21 cellular contexts compared by ENCODE assay signal in the genomic region with DNA sequence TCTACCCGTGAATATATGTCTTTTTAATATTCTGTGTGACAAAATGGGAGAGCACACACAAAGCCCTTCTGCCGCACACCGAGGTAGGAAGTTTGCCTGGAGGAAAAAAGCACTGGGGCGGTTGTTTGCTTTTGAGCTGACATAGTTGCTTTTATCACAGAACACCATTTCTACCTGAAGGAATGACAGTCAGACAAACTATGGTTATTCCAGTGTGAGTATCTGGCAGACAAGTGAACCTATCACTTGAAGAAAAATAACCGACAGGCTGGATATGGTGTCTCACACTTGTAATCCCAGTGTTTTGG.
DNase-seq lines count a peak whose midpoint lies in the region; ATAC-seq, FAIRE-seq and TF ChIP-seq lines count a peak whose summit lies in the region.
"Had no signal": no experiment of that assay in that cellular context is flagged by ENCODE, and none has a peak within 500 bp of the region (broad histone marks: within the 10 kb centered on the region; RNA-seq: fewer than 3 reads in every experiment).

No MANE protein-coding gene starts in this region.

- no peaks in the 10 kb centered on the region for H3K9me1 ChIP-seq in keratinocyte (ENCODE audit: control insufficient read depth, extremely low read depth, insufficient read depth, low read length)

- no TSS peak for BruUV-seq in PC-3 (replicated peaks; lab: Mats Ljungman, UMichigan)

- in situ Hi-C loops in GM23248 (cut with MboI): no loop called here

- H3K27me3 ChIP-seq in GM23248 (replicated peaks; ENCODE audit: insufficient read depth) (no peaks in the 10 kb centered on the region), PC-3 (ENCODE audit: low read length) (no peaks in the 10 kb centered on the region), keratinocyte (ENCODE audit: control insufficient read depth, extremely low read depth, insufficient read depth, low read length) (no peaks in the 10 kb centered on the region), skeletal muscle satellite cell (ENCODE audit: control insufficient read depth, insufficient read depth, low read length) (no peaks in the 10 kb centered on the region)

- no peaks in the 10 kb centered on the region for H3K9me2 ChIP-seq in GM23248 (ENCODE audit: insufficient read depth)
- H3K9me2 ChIP-seq in PC-3 (replicated peaks; ENCODE audit: low read length): no peaks in the 10 kb centered on the region

- CTCF ChIA-PET in PC-3 (lab: Charles Lee): no interaction called here

- H4K20me1 ChIP-seq in GM23248 (ENCODE audit: insufficient read depth) (0 out of 2 replicates have a peak, but pooled peaks cover under 1% of the 10 kb centered on the region), PC-3 (ENCODE audit: low read length) (no peaks in the 10 kb centered on the region), keratinocyte (ENCODE audit: control insufficient read depth, extremely low read depth, insufficient read depth, low read length) (no peaks in the 10 kb centered on the region)

- H3K9ac ChIP-seq in GM23248 (peak overlapping the region; percentile 71), PC-3 (ENCODE audit: low read length) (no peak overlapping the region), keratinocyte (ENCODE audit: control insufficient read depth, extremely low read depth, insufficient read depth, low read length) (no peak overlapping the region), skeletal muscle satellite cell (ENCODE audit: low read depth, low read length) (no peak overlapping the region)

- 6% methylated on average over 5 of the region's 5 CpGs for WGBS in GM23248 (ENCODE audit: low coverage in 1 of 2, low lambda C conversion rate in 2 of 2, missing lambda C conversion rate in 2 of 2), 2 experiments

- no peak for ATAC-seq in PC-3
- no peak for ATAC-seq in GM19324 (IDR thresholded peaks at IDR 0.05; ENCODE audit: low FRiP score, unreplicated experiment)
- ATAC-seq: GM12878, SK-N-SH treated with all-trans-retinoic acid at 6 μM for 48 hours had no signal

- H2AFZ ChIP-seq in GM23248: peak overlapping the region; percentile 86
- H2AFZ ChIP-seq in PC-3 (ENCODE audit: low read length): 0 out of 2 replicates have a peak overlapping the region, but pooled peaks have one; percentile 7
- no peak overlapping the region for H2AFZ ChIP-seq in keratinocyte (ENCODE audit: control insufficient read depth, low read length)

- H3F3A ChIP-seq in GM23248 (ENCODE audit: insufficient read depth) (no peaks in the 10 kb centered on the region), PC-3 (ENCODE audit: low read length, unreplicated experiment) (no peaks in the 10 kb centered on the region)

- intact Hi-C loops in PC-3 (cut with micrococcal nuclease): no loop called here

- no peaks in the 10 kb centered on the region for H3K36me3 ChIP-seq in GM23248 (ENCODE audit: low read depth)
- H3K36me3 ChIP-seq in PC-3 (ENCODE audit: low read depth, low read length): no peaks in the 10 kb centered on the region
- no peaks in the 10 kb centered on the region for H3K36me3 ChIP-seq in keratinocyte (ENCODE audit: control insufficient read depth in 2 of 2, extremely low read depth in 1 of 2, insufficient read depth in 2 of 2, low read length in 2 of 2)
- no peaks in the 10 kb centered on the region for H3K36me3 ChIP-seq in skeletal muscle satellite cell (ENCODE audit: insufficient read depth, low read length)

- H3K4me3 ChIP-seq in GM23248: peak overlapping the region; percentile 69
- H3K4me3 ChIP-seq in PC-3 (ENCODE audit: low read length): no peak overlapping the region
- H3K4me3 ChIP-seq in keratinocyte (ENCODE audit: control insufficient read depth in 2 of 3, extremely low read depth in 1 of 3, insufficient read depth in 2 of 3, low read depth in 1 of 3, low read length in 3 of 3): no peak overlapping the region
- no peak overlapping the region for H3K4me3 ChIP-seq in skeletal muscle satellite cell (ENCODE audit: low read length)
- H3K4me3 ChIP-seq: GM12878 had no signal

- TF ChIP-seq CTCF in PC-3 (conservative IDR thresholded peaks at IDR 0.05; ENCODE audit: low read depth, low read length): no peak
- TF ChIP-seq CTCF in keratinocyte (optimal IDR thresholded peaks at IDR 0.05 in 1 of 3, IDR thresholded peaks at IDR 0.05 in 1 of 3, conservative IDR thresholded peaks at IDR 0.05 in 1 of 3; ENCODE audit: extremely low read depth in 1 of 3, insufficient read depth in 2 of 3, low read length in 3 of 3): no peak

- POLR2A ChIA-PET in PC-3 (lab: Charles Lee; ENCODE audit: unreplicated experiment): no interaction called here

- H3K79me2 ChIP-seq in GM23248 (ENCODE audit: insufficient read depth) (peaks cover 89% of the 10 kb centered on the region), PC-3 (ENCODE audit: low read length) (no peaks in the 10 kb centered on the region), keratinocyte (ENCODE audit: control insufficient read depth, insufficient read depth, low read length) (no peaks in the 10 kb centered on the region)

- DNase-seq in GM23248 (peak; percentile 37), PC-3 (no peak), keratinocyte (ENCODE audit: low read depth, low spot score) (no peak), occipital lobe (lab: John Stamatoyannopoulos, UW) (no peak), HPDE6-E6E7 (ENCODE audit: extremely low spot score) (no peak), H4 (ENCODE audit: low spot score) (no peak)
- DNase-seq: DMS 273 treated with DMSO at 0.1 percent for 48 hours, GDM1, HFFc6, Kasumi-1, MM.1S, NCI-H1092 treated with DMSO at 0.1 percent for 48 hours, NCI-H2081 treated with DMSO at 0.1 percent for 48 hours, NCI-H2227 treated with DMSO at 0.1 percent for 48 hours, NCI-H524, SHP77 had no signal

- peak overlapping the region; percentile 31 for H3K27ac ChIP-seq in GM23248
- no peak overlapping the region for H3K27ac ChIP-seq in PC-3 (ENCODE audit: low read length)
- no peak overlapping the region for H3K27ac ChIP-seq in keratinocyte (ENCODE audit: control insufficient read depth, insufficient read depth, low read length)

- dilution Hi-C loops in keratinocyte (cut with MboI; ENCODE audit: extremely low pct_ligation_motif_present, low sequenced_read_pairs): no loop called here

- H3K4me1 ChIP-seq in GM23248 (ENCODE audit: insufficient read depth) (peaks cover 19% of the 10 kb centered on the region), PC-3 (ENCODE audit: insufficient read depth, low read length) (no peaks in the 10 kb centered on the region), keratinocyte (ENCODE audit: control insufficient read depth, extremely low read depth, insufficient read depth, low read length) (peaks cover 4% of the 10 kb centered on the region), skeletal muscle satellite cell (ENCODE audit: control insufficient read depth, insufficient read depth, low read length) (no peaks in the 10 kb centered on the region)

- no peaks in the 10 kb centered on the region for H3K9me3 ChIP-seq in GM23248 (ENCODE audit: low read depth)
- H3K9me3 ChIP-seq in PC-3 (ENCODE audit: low read length): no peaks in the 10 kb centered on the region
- H3K9me3 ChIP-seq in keratinocyte (ENCODE audit: control insufficient read depth, low read depth, low read length): no peaks in the 10 kb centered on the region
- H3K9me3 ChIP-seq in skeletal muscle satellite cell (replicated peaks; ENCODE audit: low read length): no peaks in the 10 kb centered on the region

- no peak for FAIRE-seq in keratinocyte (lab: Jason Lieb, UNC)
- FAIRE-seq: GM12878, H54 had no signal

- H3K4me2 ChIP-seq in GM23248 (ENCODE audit: unreplicated experiment) (peak overlapping the region; percentile 93), PC-3 (ENCODE audit: low read length) (peak overlapping the region; percentile 24; the same call in 1 of the 2 replicates), keratinocyte (ENCODE audit: control insufficient read depth, extremely low read depth, insufficient read depth, low read depth, low read length) (peak overlapping the region; percentile 16), skeletal muscle satellite cell (ENCODE audit: low read length) (peak overlapping the region; percentile 26)

Comparison
In these comparisons a context has a peak if more than half of its experiments do, and no peak if none do; other contexts are left out.
1. H3K4me2 ChIP-seq: peak in every context shown above with its lines; median percentile 93 in GM23248; 26 in skeletal muscle satellite cell; 24 in PC-3; 16 in keratinocyte.